ENCODE assay signal across 14 cellular contexts in genomic region chr1:156100205-156100995, GRCh38. TPM values are rescaled to one million over a fixed set of nuclear protein-coding genes. Genes with fewer than 3 reads are reported as not detected.
DNase-seq lines count a peak whose midpoint lies in the region; ATAC-seq and TF ChIP-seq lines count a peak whose summit lies in the region.
"Had no signal": no experiment of that assay in that cellular context is flagged by ENCODE, and none has a peak within 500 bp of the region (broad histone marks: within the 10 kb centered on the region; RNA-seq: fewer than 3 reads in every experiment).

No MANE protein-coding gene starts in this region.

- peak overlapping the region; percentile 4 to 50 for H3K27ac ChIP-seq in ascending aorta
- H3K27ac ChIP-seq in GM23338 (ENCODE audit: low read depth), result no peak overlapping the region

- H3K4me1 ChIP-seq in ascending aorta, result peaks cover 46 to 60% of the 10 kb centered on the region in 2 donors
- peaks cover 25% of the 10 kb centered on the region for H3K4me1 ChIP-seq in GM23338 (ENCODE audit: insufficient read depth)

- H3K9me3 ChIP-seq in ascending aorta, result no peaks in the 10 kb centered on the region
- H3K9me3 ChIP-seq: BE2C, heart right ventricle had no signal

- H3K27ac Mint-ChIP-seq in stimulated activated naive CD8-positive, alpha-beta T cell treated with anti-CD3 and anti-CD28 coated beads, Interleukin-15, Interleukin-2, amounts not matched to agents 100 ng/mL and 50 ng/mL, for 24 hours, result peak overlapping the region; percentile 61
- H3K27ac Mint-ChIP-seq in GM23338, result no peak overlapping the region; the same call in 1 of the 2 replicates
- H3K27ac Mint-ChIP-seq in T-cell, result peak overlapping the region in 1 of 2 donors; percentile 50

- no peak for ATAC-seq in stimulated activated naive CD8-positive, alpha-beta T cell treated with anti-CD3 and anti-CD28 coated beads, Interleukin-15, Interleukin-2, amounts not matched to agents 100 U/mL and 50 U/mL, for 24 hours
- ATAC-seq in left colon (peak; percentile 60), GM23338 (no peak), T-cell (replicated peaks in 1 of 4) (no peak), HG03139 (IDR thresholded peaks at IDR 0.05; ENCODE audit: unreplicated experiment) (no peak)
- ATAC-seq: heart right ventricle had no signal

- H3K4me3 ChIP-seq in ascending aorta, result no peak overlapping the region
- H3K4me3 ChIP-seq in GM23338, result no peak overlapping the region
- H3K4me3 ChIP-seq: heart right ventricle had no signal

- POLR2A ChIA-PET in T-cell (lab: Charles Lee), result interaction anchor here (0.5 to 1.5 kb wide), 4 partner anchors 11 to 42 kb away, joined by 3 to 5 read pairs (median 3); no protein-coding TSS in a partner anchor

- peak overlapping the region; percentile 5 for H3K4me3 Mint-ChIP-seq in stimulated activated naive CD8-positive, alpha-beta T cell treated with anti-CD3 and anti-CD28 coated beads, Interleukin-15, Interleukin-2, amounts not matched to agents 100 ng/mL and 50 ng/mL, for 24 hours
- H3K4me3 Mint-ChIP-seq in GM23338 (no peak overlapping the region; the same call in 2 of the 3 replicates), T-cell (no peak overlapping the region)

- H3K27me3 Mint-ChIP-seq in stimulated activated naive CD8-positive, alpha-beta T cell treated with anti-CD3 and anti-CD28 coated beads, Interleukin-15, Interleukin-2, amounts not matched to agents 100 ng/mL and 50 ng/mL, for 24 hours, result peaks cover 9% of the 10 kb centered on the region
- H3K27me3 Mint-ChIP-seq in GM23338 (ENCODE audit: insufficient read depth, low read depth, poor library complexity) (peaks cover 25% of the 10 kb centered on the region), T-cell (no peaks in the 10 kb centered on the region)

- DNase-seq in stimulated activated naive CD8-positive, alpha-beta T cell treated with anti-CD3 and anti-CD28 coated beads, Interleukin-15, Interleukin-2, amounts not matched to agents 100 U/mL and 50 U/mL, for 24 hours, result no peak
- DNase-seq in ascending aorta (ENCODE audit: low spot score in 2 of 2), result no peak
- DNase-seq in left colon, result no peak
- no peak for DNase-seq in GM23338 (ENCODE audit: low spot score)
- no peak for DNase-seq in T-cell
- DNase-seq in GM10266 (ENCODE audit: extremely low spot score), result no peak
- DNase-seq: BE2C, heart right ventricle had no signal

- H3K27me3 ChIP-seq in ascending aorta, result no peaks in the 10 kb centered on the region
- no peaks in the 10 kb centered on the region for H3K27me3 ChIP-seq in GM23338 (ENCODE audit: insufficient read depth)
- H3K27me3 ChIP-seq: BE2C, heart right ventricle had no signal

- peaks cover 5% of the 10 kb centered on the region for H3K36me3 Mint-ChIP-seq in stimulated activated naive CD8-positive, alpha-beta T cell treated with anti-CD3 and anti-CD28 coated beads, Interleukin-15, Interleukin-2, amounts not matched to agents 100 ng/mL and 50 ng/mL, for 24 hours (ENCODE audit: low read depth)
- no peaks in the 10 kb centered on the region; the same call in 2 of the 3 replicates for H3K36me3 Mint-ChIP-seq in GM23338 (ENCODE audit: low read depth)
- H3K36me3 Mint-ChIP-seq in T-cell, result no peaks in the 10 kb centered on the region

- peaks cover 92% of the 10 kb centered on the region for H3K4me1 Mint-ChIP-seq in stimulated activated naive CD8-positive, alpha-beta T cell treated with anti-CD3 and anti-CD28 coated beads, Interleukin-15, Interleukin-2, amounts not matched to agents 100 ng/mL and 50 ng/mL, for 24 hours (ENCODE audit: low read depth)
- peaks cover 49% of the 10 kb centered on the region for H3K4me1 Mint-ChIP-seq in GM23338
- peaks cover 56 to 73% (median 67%) of the 10 kb centered on the region in 3 donors for H3K4me1 Mint-ChIP-seq in T-cell

- no peaks in the 10 kb centered on the region for H3K9me3 Mint-ChIP-seq in stimulated activated naive CD8-positive, alpha-beta T cell treated with anti-CD3 and anti-CD28 coated beads, Interleukin-15, Interleukin-2, amounts not matched to agents 100 ng/mL and 50 ng/mL, for 24 hours
- H3K9me3 Mint-ChIP-seq in GM23338 (no peaks in the 10 kb centered on the region; the same call in 2 of the 3 replicates), T-cell (no peaks in the 10 kb centered on the region)

- TF ChIP-seq CTCF in ascending aorta (IDR thresholded peaks at IDR 0.05) (no peak), GM23338 (conservative IDR thresholded peaks at IDR 0.05; ENCODE audit: low read depth in 2 of 2) (no peak), GM10266 (IDR thresholded peaks at IDR 0.05; ENCODE audit: control insufficient read depth, insufficient read depth, low read depth, missing control alignments) (no peak)

- no peak overlapping the region for H3K4me2 ChIP-seq in GM23338

- intact Hi-C loops in ascending aorta (cut with DNase I), result no loop called here
- intact Hi-C loops in left colon (cut with DNase I, micrococcal nuclease), result no loop called here

- H3F3A ChIP-seq in GM23338 (replicated peaks; ENCODE audit: low read depth), result peaks cover 14% of the 10 kb centered on the region

- no peak overlapping the region for H2AFZ ChIP-seq in GM23338

- H3K9me2 ChIP-seq in GM23338 (ENCODE audit: insufficient read depth), result no peaks in the 10 kb centered on the region

- CTCF ChIA-PET in T-cell (lab: Charles Lee), result interaction anchor here (0.8 to 1.5 kb wide), 3 partner anchors 22 to 28 kb away, joined by 3 to 6 read pairs (median 3); no protein-coding TSS in a partner anchor

- H3K36me3 ChIP-seq in ascending aorta, result no peaks in the 10 kb centered on the region
- no peaks in the 10 kb centered on the region for H3K36me3 ChIP-seq in GM23338 (ENCODE audit: insufficient read depth)
- H3K36me3 ChIP-seq: BE2C, heart right ventricle had no signal

- 0 out of 2 replicates have a peak, but pooled peaks cover 6% of the 10 kb centered on the region for H4K20me1 ChIP-seq in GM23338 (replicated peaks; ENCODE audit: insufficient read depth)

- H3K79me2 ChIP-seq in GM23338 (replicated peaks; ENCODE audit: insufficient read depth), result no peaks in the 10 kb centered on the region

TF ChIP-seq in GM23338, 12 proteins besides CTCF, POLR2A, EP300 and RAD21 (continues in another document):
- TF ChIP-seq EZH2phosphoT487 (IDR thresholded peaks at IDR 0.05; ENCODE audit: unreplicated experiment) (no peak), REST (IDR thresholded peaks at IDR 0.05; ENCODE audit: unreplicated experiment) (no peak), POLR2AphosphoS5 (IDR thresholded peaks at IDR 0.05; ENCODE audit: low read depth) (no peak), ZNF331 (CRISPR knock-in tag; IDR thresholded peaks at IDR 0.05; ENCODE audit: low read depth) (no peak), STAT1 (IDR thresholded peaks at IDR 0.05; ENCODE audit: unreplicated experiment) (no peak), JUNB (IDR thresholded peaks at IDR 0.05; ENCODE audit: unreplicated experiment) (no peak), ZNF114 (CRISPR knock-in tag; IDR thresholded peaks at IDR 0.05) (no peak), EZH2 (IDR thresholded peaks at IDR 0.05; ENCODE audit: low read depth, unreplicated experiment) (no peak), NANOG (IDR thresholded peaks at IDR 0.05; ENCODE audit: borderline replicate concordance) (no peak)

RNA-seq across cellular contexts. Expression of gene LMNA, which starts 14.1 kb away (rescaled TPM):
- 783 TPM for total RNA-seq in ascending aorta
- total RNA-seq in left colon, result 100 to 1,000 TPM; 335 to 478 TPM
- total RNA-seq in GM23338 (2014; rRNA removed; shearing (Covaris generic)), result 56.3 and 68.9 TPM in 2 replicates
- polyA plus RNA-seq in GM23338 (2016; fragmentation: Nextera tagmentation; extraction: Ambion mirVana), result 35.5 and 38.9 TPM in 2 replicates
- 100 to 1,000 TPM in 2 of 5 donors, 10 to 100 TPM in 3; 40.3 to 970 (median 57.3) TPM for total RNA-seq in T-cell

RNA-seq across cellular contexts. Expression of gene MEX3A, which starts 18.1 kb away (rescaled TPM):
- total RNA-seq in ascending aorta (1.3 TPM), left colon (1 to 10 TPM in 1 of 2 donors, under 1 TPM in 1; 0.78 to 1.1 TPM), T-cell (under 1 TPM; 0.03 to 0.58 (median 0.20) TPM)
- 31.5 and 38.1 TPM in 2 replicates for total RNA-seq in GM23338 (2014; rRNA removed; shearing (Covaris generic))
- polyA plus RNA-seq in GM23338 (2016; fragmentation: Nextera tagmentation; extraction: Ambion mirVana), result 18.5 and 19.7 TPM in 2 replicates
- total RNA-seq: T-helper 1 cell treated with Interleukin-12 subunit alpha and Interleukin-12 subunit beta and Interleukin-4 antibody, amounts not matched to agents 30 ng/mL and 1 ng/mL, for 36 hours had no signal

RNA-seq across cellular contexts. Expression of gene RAB25, which starts 39.4 kb away (rescaled TPM):
- total RNA-seq in ascending aorta, result not detected
- total RNA-seq in left colon, result 100 to 1,000 TPM; 203 to 231 TPM
- 21.3 and 30.0 TPM in 2 replicates for total RNA-seq in GM23338 (2014; rRNA removed; shearing (Covaris generic))
- polyA plus RNA-seq in GM23338 (2016; fragmentation: Nextera tagmentation; extraction: Ambion mirVana), result 42.7 and 47.3 TPM in 2 replicates
- 1 to 10 TPM in 3 of 5 donors, under 1 TPM in 2; 0.26 to 2.3 (median 1.9) TPM for total RNA-seq in T-cell
- total RNA-seq: cerebellum; myocyte; subcutaneous adipose tissue; T-helper 1 cell treated with Interleukin-12 subunit alpha and Interleukin-12 subunit beta and Interleukin-4 antibody, amounts not matched to agents 30 ng/mL and 1 ng/mL, for 36 hours had no signal

RNA-seq across cellular contexts. Expression of gene LAMTOR2, which starts 45.8 kb away (rescaled TPM):
- total RNA-seq in ascending aorta, result 43.9 TPM
- 10 to 100 TPM; 70.6 to 72.7 TPM for total RNA-seq in left colon
- total RNA-seq in GM23338 (2014; rRNA removed; shearing (Covaris generic)), result 35.2 and 67.3 TPM in 2 replicates
- polyA plus RNA-seq in GM23338 (2016; fragmentation: Nextera tagmentation; extraction: Ambion mirVana), result 108 and 113 TPM in 2 replicates
- 10 to 100 TPM; 21.5 to 37.8 (median 35.2) TPM for total RNA-seq in T-cell

RNA-seq across cellular contexts. Expression of gene UBQLN4, which starts 46.8 kb away (rescaled TPM):
- total RNA-seq in ascending aorta (28.7 TPM), left colon (10 to 100 TPM; 21.7 to 26.7 TPM), T-cell (10 to 100 TPM; 21.9 to 39.6 (median 37.9) TPM)
- total RNA-seq in GM23338 (2014; rRNA removed; shearing (Covaris generic)), result 28.4 and 30.5 TPM in 2 replicates
- 10.0 and 11.2 TPM in 2 replicates for polyA plus RNA-seq in GM23338 (2016; fragmentation: Nextera tagmentation; extraction: Ambion mirVana)

Comparison
In these comparisons a context has a peak if more than half of its experiments do, and no peak if none do; other contexts are left out.
1. RNA of gene MEX3A, which starts 18.1 kb away (total RNA-seq): 31.5 to 38.1 TPM in GM23338; 1.3 TPM in ascending aorta (single experiment), 0.78 to 1.1 TPM in left colon and 0.03 to 0.58 TPM in T-cell; every median in the first group is over 10 times any median in the second.